1 cellular context compared by ENCODE assay signal in genomic region chrX:9882669-9883446, GRCh38.
TF ChIP-seq lines count a peak whose summit lies in the region.

No MANE protein-coding gene starts in this region.

TF ChIP-seq in H1, 55 proteins besides CTCF, POLR2A, EP300 and RAD21:
- TF ChIP-seq RFX5 (IDR thresholded peaks at IDR 0.05; ENCODE audit: borderline replicate concordance, low read depth, low read length) (no peak), CTBP2 (IDR thresholded peaks at IDR 0.05; ENCODE audit: borderline replicate concordance, insufficient read depth, insufficient read length, low read length) (no peak), POLR2AphosphoS5 (IDR thresholded peaks at IDR 0.05; ENCODE audit: low read depth, low read length) (no peak), KDM5A (IDR thresholded peaks at IDR 0.05; ENCODE audit: low read length) (no peak), FOSL1 (IDR thresholded peaks at IDR 0.05; ENCODE audit: insufficient read depth, low read depth, low read length) (no peak), SAP30 (IDR thresholded peaks at IDR 0.05; ENCODE audit: insufficient read depth, insufficient replicate concordance, low read length) (no peak), RBBP5 (IDR thresholded peaks at IDR 0.05; ENCODE audit: borderline replicate concordance, low read depth, low read length) (no peak), MAFK (IDR thresholded peaks at IDR 0.05; ENCODE audit: low read depth, low read length) (no peak), SIX5 (IDR thresholded peaks at IDR 0.05; ENCODE audit: low read depth, low read length) (no peak), RNF2 (IDR thresholded peaks at IDR 0.05; ENCODE audit: borderline replicate concordance, low read depth, low read length, missing control alignments, poor library complexity, severe bottlenecking) (no peak), EZH2 (IDR thresholded peaks at IDR 0.05; ENCODE audit: low read depth, low read length, severe bottlenecking) (no peak), YY1 (IDR thresholded peaks at IDR 0.05; ENCODE audit: low read depth, low read length) (no peak), JUND (IDR thresholded peaks at IDR 0.05; ENCODE audit: low read length) (no peak), SP4 (IDR thresholded peaks at IDR 0.05; ENCODE audit: low read length) (no peak)
- TF ChIP-seq, protein P1, sequence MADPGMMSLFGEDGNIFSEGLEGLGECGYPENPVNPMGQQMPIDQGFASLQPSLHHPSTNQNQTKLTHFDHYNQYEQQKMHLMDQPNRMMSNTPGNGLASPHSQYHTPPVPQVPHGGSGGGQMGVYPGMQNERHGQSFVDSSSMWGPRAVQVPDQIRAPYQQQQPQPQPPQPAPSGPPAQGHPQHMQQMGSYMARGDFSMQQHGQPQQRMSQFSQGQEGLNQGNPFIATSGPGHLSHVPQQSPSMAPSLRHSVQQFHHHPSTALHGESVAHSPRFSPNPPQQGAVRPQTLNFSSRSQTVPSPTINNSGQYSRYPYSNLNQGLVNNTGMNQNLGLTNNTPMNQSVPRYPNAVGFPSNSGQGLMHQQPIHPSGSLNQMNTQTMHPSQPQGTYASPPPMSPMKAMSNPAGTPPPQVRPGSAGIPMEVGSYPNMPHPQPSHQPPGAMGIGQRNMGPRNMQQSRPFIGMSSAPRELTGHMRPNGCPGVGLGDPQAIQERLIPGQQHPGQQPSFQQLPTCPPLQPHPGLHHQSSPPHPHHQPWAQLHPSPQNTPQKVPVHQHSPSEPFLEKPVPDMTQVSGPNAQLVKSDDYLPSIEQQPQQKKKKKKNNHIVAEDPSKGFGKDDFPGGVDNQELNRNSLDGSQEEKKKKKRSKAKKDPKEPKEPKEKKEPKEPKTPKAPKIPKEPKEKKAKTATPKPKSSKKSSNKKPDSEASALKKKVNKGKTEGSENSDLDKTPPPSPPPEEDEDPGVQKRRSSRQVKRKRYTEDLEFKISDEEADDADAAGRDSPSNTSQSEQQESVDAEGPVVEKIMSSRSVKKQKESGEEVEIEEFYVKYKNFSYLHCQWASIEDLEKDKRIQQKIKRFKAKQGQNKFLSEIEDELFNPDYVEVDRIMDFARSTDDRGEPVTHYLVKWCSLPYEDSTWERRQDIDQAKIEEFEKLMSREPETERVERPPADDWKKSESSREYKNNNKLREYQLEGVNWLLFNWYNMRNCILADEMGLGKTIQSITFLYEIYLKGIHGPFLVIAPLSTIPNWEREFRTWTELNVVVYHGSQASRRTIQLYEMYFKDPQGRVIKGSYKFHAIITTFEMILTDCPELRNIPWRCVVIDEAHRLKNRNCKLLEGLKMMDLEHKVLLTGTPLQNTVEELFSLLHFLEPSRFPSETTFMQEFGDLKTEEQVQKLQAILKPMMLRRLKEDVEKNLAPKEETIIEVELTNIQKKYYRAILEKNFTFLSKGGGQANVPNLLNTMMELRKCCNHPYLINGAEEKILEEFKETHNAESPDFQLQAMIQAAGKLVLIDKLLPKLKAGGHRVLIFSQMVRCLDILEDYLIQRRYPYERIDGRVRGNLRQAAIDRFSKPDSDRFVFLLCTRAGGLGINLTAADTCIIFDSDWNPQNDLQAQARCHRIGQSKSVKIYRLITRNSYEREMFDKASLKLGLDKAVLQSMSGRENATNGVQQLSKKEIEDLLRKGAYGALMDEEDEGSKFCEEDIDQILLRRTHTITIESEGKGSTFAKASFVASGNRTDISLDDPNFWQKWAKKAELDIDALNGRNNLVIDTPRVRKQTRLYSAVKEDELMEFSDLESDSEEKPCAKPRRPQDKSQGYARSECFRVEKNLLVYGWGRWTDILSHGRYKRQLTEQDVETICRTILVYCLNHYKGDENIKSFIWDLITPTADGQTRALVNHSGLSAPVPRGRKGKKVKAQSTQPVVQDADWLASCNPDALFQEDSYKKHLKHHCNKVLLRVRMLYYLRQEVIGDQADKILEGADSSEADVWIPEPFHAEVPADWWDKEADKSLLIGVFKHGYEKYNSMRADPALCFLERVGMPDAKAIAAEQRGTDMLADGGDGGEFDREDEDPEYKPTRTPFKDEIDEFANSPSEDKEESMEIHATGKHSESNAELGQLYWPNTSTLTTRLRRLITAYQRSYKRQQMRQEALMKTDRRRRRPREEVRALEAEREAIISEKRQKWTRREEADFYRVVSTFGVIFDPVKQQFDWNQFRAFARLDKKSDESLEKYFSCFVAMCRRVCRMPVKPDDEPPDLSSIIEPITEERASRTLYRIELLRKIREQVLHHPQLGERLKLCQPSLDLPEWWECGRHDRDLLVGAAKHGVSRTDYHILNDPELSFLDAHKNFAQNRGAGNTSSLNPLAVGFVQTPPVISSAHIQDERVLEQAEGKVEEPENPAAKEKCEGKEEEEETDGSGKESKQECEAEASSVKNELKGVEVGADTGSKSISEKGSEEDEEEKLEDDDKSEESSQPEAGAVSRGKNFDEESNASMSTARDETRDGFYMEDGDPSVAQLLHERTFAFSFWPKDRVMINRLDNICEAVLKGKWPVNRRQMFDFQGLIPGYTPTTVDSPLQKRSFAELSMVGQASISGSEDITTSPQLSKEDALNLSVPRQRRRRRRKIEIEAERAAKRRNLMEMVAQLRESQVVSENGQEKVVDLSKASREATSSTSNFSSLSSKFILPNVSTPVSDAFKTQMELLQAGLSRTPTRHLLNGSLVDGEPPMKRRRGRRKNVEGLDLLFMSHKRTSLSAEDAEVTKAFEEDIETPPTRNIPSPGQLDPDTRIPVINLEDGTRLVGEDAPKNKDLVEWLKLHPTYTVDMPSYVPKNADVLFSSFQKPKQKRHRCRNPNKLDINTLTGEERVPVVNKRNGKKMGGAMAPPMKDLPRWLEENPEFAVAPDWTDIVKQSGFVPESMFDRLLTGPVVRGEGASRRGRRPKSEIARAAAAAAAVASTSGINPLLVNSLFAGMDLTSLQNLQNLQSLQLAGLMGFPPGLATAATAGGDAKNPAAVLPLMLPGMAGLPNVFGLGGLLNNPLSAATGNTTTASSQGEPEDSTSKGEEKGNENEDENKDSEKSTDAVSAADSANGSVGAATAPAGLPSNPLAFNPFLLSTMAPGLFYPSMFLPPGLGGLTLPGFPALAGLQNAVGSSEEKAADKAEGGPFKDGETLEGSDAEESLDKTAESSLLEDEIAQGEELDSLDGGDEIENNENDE (IDR thresholded peaks at IDR 0.05; ENCODE audit: insufficient replicate concordance, low read length): no peak
- TF ChIP-seq, protein P2, sequence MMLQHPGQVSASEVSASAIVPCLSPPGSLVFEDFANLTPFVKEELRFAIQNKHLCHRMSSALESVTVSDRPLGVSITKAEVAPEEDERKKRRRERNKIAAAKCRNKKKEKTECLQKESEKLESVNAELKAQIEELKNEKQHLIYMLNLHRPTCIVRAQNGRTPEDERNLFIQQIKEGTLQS (IDR thresholded peaks at IDR 0.05; ENCODE audit: insufficient read depth, low read depth, low read length): no peak
- TF ChIP-seq, protein P3, sequence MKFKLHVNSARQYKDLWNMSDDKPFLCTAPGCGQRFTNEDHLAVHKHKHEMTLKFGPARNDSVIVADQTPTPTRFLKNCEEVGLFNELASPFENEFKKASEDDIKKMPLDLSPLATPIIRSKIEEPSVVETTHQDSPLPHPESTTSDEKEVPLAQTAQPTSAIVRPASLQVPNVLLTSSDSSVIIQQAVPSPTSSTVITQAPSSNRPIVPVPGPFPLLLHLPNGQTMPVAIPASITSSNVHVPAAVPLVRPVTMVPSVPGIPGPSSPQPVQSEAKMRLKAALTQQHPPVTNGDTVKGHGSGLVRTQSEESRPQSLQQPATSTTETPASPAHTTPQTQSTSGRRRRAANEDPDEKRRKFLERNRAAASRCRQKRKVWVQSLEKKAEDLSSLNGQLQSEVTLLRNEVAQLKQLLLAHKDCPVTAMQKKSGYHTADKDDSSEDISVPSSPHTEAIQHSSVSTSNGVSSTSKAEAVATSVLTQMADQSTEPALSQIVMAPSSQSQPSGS (IDR thresholded peaks at IDR 0.05; ENCODE audit: low read length): no peak
